10 cellular contexts compared by ENCODE assay signal in the genomic region with DNA sequence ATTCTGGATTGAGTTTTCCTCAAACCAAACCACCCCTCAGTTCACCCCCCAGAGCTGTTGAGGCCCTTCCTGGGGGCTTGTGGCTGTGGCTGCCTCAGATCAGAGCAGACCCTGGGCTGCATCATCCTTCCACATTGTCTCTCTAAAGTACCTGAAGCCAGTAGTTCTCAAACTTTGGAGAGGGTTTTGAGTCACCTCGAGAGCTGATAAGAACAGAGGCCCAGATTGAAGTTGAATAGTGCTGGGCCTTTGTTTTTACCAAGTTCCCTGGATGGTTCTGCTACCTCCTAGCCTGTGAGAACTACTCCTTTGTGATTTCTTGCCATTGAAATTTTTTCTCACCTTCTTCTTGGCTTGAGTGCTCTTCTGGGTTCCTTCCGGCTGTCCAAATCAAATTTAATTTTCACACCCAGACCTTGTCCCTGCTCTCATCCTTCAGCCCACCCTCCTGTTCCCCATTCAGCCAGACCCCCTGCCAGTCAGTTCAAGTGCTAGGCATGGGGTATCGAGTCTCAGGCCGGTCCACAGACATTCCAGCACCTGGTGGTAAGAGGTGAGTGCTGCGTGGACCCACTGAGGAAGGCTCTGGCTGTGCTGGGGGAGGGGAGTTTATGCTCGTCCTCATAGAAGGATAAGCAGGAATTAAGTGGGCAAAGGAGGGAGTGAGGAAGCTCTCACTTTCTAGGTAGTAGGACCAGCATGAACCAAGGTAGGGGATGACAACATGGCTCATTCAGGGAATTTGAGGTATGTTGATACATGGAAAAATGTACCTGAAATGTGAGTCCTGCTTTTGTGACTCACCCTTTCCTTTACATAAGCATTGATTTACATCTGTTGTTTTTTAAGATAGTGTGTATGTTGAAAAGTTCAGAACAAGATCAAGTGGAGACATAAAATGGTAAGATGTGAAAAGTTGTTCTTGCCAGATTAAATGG.
A peak's percentile ranks its signal among the peaks of the same experiment; 100 is the strongest.
DNase-seq lines count a peak whose midpoint lies in the region; ATAC-seq and TF ChIP-seq lines count a peak whose summit lies in the region.
"Had no signal": no experiment of that assay in that cellular context is flagged by ENCODE, and none has a peak within 500 bp of the region (broad histone marks: within the 10 kb centered on the region; RNA-seq: fewer than 3 reads in every experiment).

No MANE protein-coding gene starts in this region.

- no peaks in the 10 kb centered on the region for H3K27me3 Mint-ChIP-seq in activated CD4-positive, alpha-beta T cell treated with anti-CD3 and anti-CD28 coated beads for 36 hours
- no peaks in the 10 kb centered on the region for H3K27me3 Mint-ChIP-seq in CD8-positive, alpha-beta memory T cell

- H3K27me3 ChIP-seq in CD8-positive, alpha-beta memory T cell (ENCODE audit: insufficient read depth, low read length, poor library complexity, severe bottlenecking) = no peaks in the 10 kb centered on the region

- CTCF ChIA-PET in activated CD4-positive, alpha-beta T cell treated with anti-CD3 and anti-CD28 coated beads for 36 hours (lab: Charles Lee) = interaction anchor here (0.7 to 4.3 kb wide), 6 partner anchors 11 to 100 kb away, joined by 3 to 16 read pairs (median 6); no protein-coding TSS in a partner anchor
- CTCF ChIA-PET in CD8-positive, alpha-beta memory T cell (lab: Charles Lee) = interaction anchor here (1.1 to 1.5 kb wide), 2 partner anchors 11 to 162 kb away, joined by 3 read pairs; no protein-coding TSS in a partner anchor

- POLR2A ChIA-PET in activated CD4-positive, alpha-beta T cell treated with anti-CD3 and anti-CD28 coated beads for 36 hours (lab: Charles Lee) = no interaction called here
- POLR2A ChIA-PET in CD8-positive, alpha-beta memory T cell (lab: Charles Lee) = no interaction called here

- H3K27ac Mint-ChIP-seq in activated CD4-positive, alpha-beta T cell treated with anti-CD3 and anti-CD28 coated beads for 36 hours = peak overlapping the region; percentile 79
- peak overlapping the region; percentile 83 for H3K27ac Mint-ChIP-seq in stimulated activated effector memory CD8-positive, alpha-beta T cell treated with anti-CD3 and anti-CD28 coated beads, Interleukin-12 subunit alpha, Interleukin-12 subunit beta, amount 100 ng/mL, for 72 hours
- peak overlapping the region in 3 of 8 donors; percentile 2 to 57 (median 56) for H3K27ac Mint-ChIP-seq in CD8-positive, alpha-beta memory T cell

- peaks cover 30% of the 10 kb centered on the region for H3K4me1 ChIP-seq in CD8-positive, alpha-beta memory T cell (ENCODE audit: insufficient read depth, low read length)

- intact Hi-C loops in activated CD4-positive, alpha-beta T cell treated with anti-CD3 and anti-CD28 coated beads for 36 hours (cut with DNase I, micrococcal nuclease) = loop anchor here in 1 of 2 experiments (1.0 to 2.0 kb wide), 3 partner anchors 12 to 91 kb away; no protein-coding TSS in a partner anchor

- H3K4me3 Mint-ChIP-seq in activated CD4-positive, alpha-beta T cell treated with anti-CD3 and anti-CD28 coated beads for 36 hours = no peak overlapping the region
- no peak overlapping the region for H3K4me3 Mint-ChIP-seq in stimulated activated effector memory CD8-positive, alpha-beta T cell treated with anti-CD3 and anti-CD28 coated beads, Interleukin-12 subunit alpha, Interleukin-12 subunit beta, amount 100 ng/mL, for 72 hours
- H3K4me3 Mint-ChIP-seq in CD8-positive, alpha-beta memory T cell = peak overlapping the region in 1 of 7 donors; percentile 65

- H3K4me1 Mint-ChIP-seq in activated CD4-positive, alpha-beta T cell treated with anti-CD3 and anti-CD28 coated beads for 36 hours = peaks cover 64% of the 10 kb centered on the region
- peaks cover 70% of the 10 kb centered on the region for H3K4me1 Mint-ChIP-seq in stimulated activated effector memory CD8-positive, alpha-beta T cell treated with anti-CD3 and anti-CD28 coated beads, Interleukin-12 subunit alpha, Interleukin-12 subunit beta, amount 100 ng/mL, for 72 hours
- H3K4me1 Mint-ChIP-seq in CD8-positive, alpha-beta memory T cell = peaks cover 51 to 72% (median 69%) of the 10 kb centered on the region in 3 donors

- H3K9me3 ChIP-seq in CD8-positive, alpha-beta memory T cell (ENCODE audit: low read length) = no peaks in the 10 kb centered on the region

- H3K36me3 ChIP-seq in CD8-positive, alpha-beta memory T cell (ENCODE audit: insufficient read depth, low read length) = no peaks in the 10 kb centered on the region

- peak overlapping the region; percentile 96; the same call in 1 of the 2 replicates for H3K27ac ChIP-seq in VCaP
- no peak overlapping the region for H3K27ac ChIP-seq in CD8-positive, alpha-beta memory T cell (ENCODE audit: low read depth, low read length)

- ATAC-seq in activated CD4-positive, alpha-beta T cell treated with anti-CD3 and anti-CD28 coated beads for 36 hours = peak; percentile 78
- ATAC-seq in stimulated activated effector memory CD8-positive, alpha-beta T cell treated with anti-CD3 and anti-CD28 coated beads, Interleukin-12 subunit alpha, Interleukin-12 subunit beta, amount 100 ng/mL, for 72 hours = peak; percentile 17

- TF ChIP-seq CTCF in VCaP (conservative IDR thresholded peaks at IDR 0.05) = no peak
- peak; percentile 19 for TF ChIP-seq CTCF in epithelial cell of proximal tubule (conservative IDR thresholded peaks at IDR 0.05; ENCODE audit: low read depth, low read length)

- DNase-seq in activated CD4-positive, alpha-beta T cell treated with anti-CD3 and anti-CD28 coated beads for 36 hours = no peak
- no peak for DNase-seq in activated CD4-positive, alpha-beta T cell treated with anti-CD3 and anti-CD28 coated beads, Interleukin-2, amount 50 U/mL, for 1 hour
- DNase-seq in epithelial cell of proximal tubule (ENCODE audit: low read depth) = no peak
- DNase-seq in stimulated activated effector memory CD8-positive, alpha-beta T cell treated with anti-CD3 and anti-CD28 coated beads, Interleukin-12 subunit alpha, Interleukin-12 subunit beta, amount 100 ng/mL, for 72 hours (ENCODE audit: low spot score in 2 of 2) = peak in 1 of 2 donors; percentile 45
- DNase-seq in HT-29 (ENCODE audit: low spot score) = no peak
- no peak for DNase-seq in NCI-H2196 (lab: John Stamatoyannopoulos, UW; ENCODE audit: unreplicated experiment)
- no peak for DNase-seq in CD8-positive, alpha-beta memory T cell
- DNase-seq: MM.1S, NCI-H526 had no signal

- no peak overlapping the region for H3K4me3 ChIP-seq in epithelial cell of proximal tubule (ENCODE audit: low read depth, low read length)
- no peak overlapping the region for H3K4me3 ChIP-seq in CD8-positive, alpha-beta memory T cell (ENCODE audit: low read length)

- peaks cover 3% of the 10 kb centered on the region for H3K36me3 Mint-ChIP-seq in activated CD4-positive, alpha-beta T cell treated with anti-CD3 and anti-CD28 coated beads for 36 hours (ENCODE audit: low read depth)
- H3K36me3 Mint-ChIP-seq in stimulated activated effector memory CD8-positive, alpha-beta T cell treated with anti-CD3 and anti-CD28 coated beads, Interleukin-12 subunit alpha, Interleukin-12 subunit beta, amount 100 ng/mL, for 72 hours = peaks cover 21% of the 10 kb centered on the region
- peaks cover 0 to 7% (median 0%) of the 10 kb centered on the region in 3 donors for H3K36me3 Mint-ChIP-seq in CD8-positive, alpha-beta memory T cell

- H3K9me3 Mint-ChIP-seq in activated CD4-positive, alpha-beta T cell treated with anti-CD3 and anti-CD28 coated beads for 36 hours (ENCODE audit: low read depth) = no peaks in the 10 kb centered on the region
- no peaks in the 10 kb centered on the region for H3K9me3 Mint-ChIP-seq in stimulated activated effector memory CD8-positive, alpha-beta T cell treated with anti-CD3 and anti-CD28 coated beads, Interleukin-12 subunit alpha, Interleukin-12 subunit beta, amount 100 ng/mL, for 72 hours
- H3K9me3 Mint-ChIP-seq in CD8-positive, alpha-beta memory T cell = no peaks in the 10 kb centered on the region
